In genomic region chr1:160797861-160798273, GRCh38 we compare ENCODE assay signal across 14 cellular contexts. TPM values are rescaled to one million over a fixed set of nuclear protein-coding genes. Genes with fewer than 3 reads are reported as not detected.
DNase-seq lines count a peak whose midpoint lies in the region; ATAC-seq and TF ChIP-seq lines count a peak whose summit lies in the region.
"Had no signal": no experiment of that assay in that cellular context is flagged by ENCODE, and none has a peak within 500 bp of the region (broad histone marks: within the 10 kb centered on the region; RNA-seq: fewer than 3 reads in every experiment).

No MANE protein-coding gene starts in this region.

- no peak for TF ChIP-seq CTCF in SK-N-SH (IDR thresholded peaks at IDR 0.05)

- H3K36me3 Mint-ChIP-seq in activated T-helper 17 cell treated with anti-CD3 and anti-CD28 coated beads, Interleukin-2, amount 50 U/mL, for 72 hours (ENCODE audit: low read depth), result peaks cover 14% of the 10 kb centered on the region
- H3K36me3 Mint-ChIP-seq in naive thymus-derived CD8-positive, alpha-beta T cell, result peaks cover 19 to 36% (median 30%) of the 10 kb centered on the region in 3 donors

- no peaks in the 10 kb centered on the region for H3K9me3 Mint-ChIP-seq in activated T-helper 17 cell treated with anti-CD3 and anti-CD28 coated beads, Interleukin-2, amount 50 U/mL, for 72 hours
- H3K9me3 Mint-ChIP-seq in naive thymus-derived CD8-positive, alpha-beta T cell, result no peaks in the 10 kb centered on the region

- no peaks in the 10 kb centered on the region; the same call in 1 of the 2 replicates for H3K27me3 ChIP-seq in SK-N-SH (ENCODE audit: insufficient read depth)

- H3K4me1 ChIP-seq in SK-N-SH (ENCODE audit: control insufficient read depth in 1 of 2, insufficient read depth in 2 of 2, low read depth in 1 of 2, low read length in 1 of 2), result no peaks in the 10 kb centered on the region
- H3K4me1 ChIP-seq: parathyroid adenoma had no signal

- H3K9me3 ChIP-seq in SK-N-SH, result no peaks in the 10 kb centered on the region

- no peak overlapping the region for H3K27ac ChIP-seq in SK-N-SH (ENCODE audit: low read depth in 2 of 2, low read length in 1 of 2)
- H3K27ac ChIP-seq: parathyroid adenoma had no signal

- no peak for TF ChIP-seq RAD21 in SK-N-SH (IDR thresholded peaks at IDR 0.05; ENCODE audit: low read length)

- CTCF ChIA-PET in SK-N-SH (lab: Yijun Ruan, JAX), result interaction anchor here (1.3 kb wide), 1 partner anchor 20 kb away, joined by 4 read pairs; no protein-coding TSS in a partner anchor

- TF ChIP-seq EP300 in SK-N-SH (IDR thresholded peaks at IDR 0.05; ENCODE audit: borderline replicate concordance in 1 of 2, low read depth in 1 of 2, low read length in 1 of 2), result no peak

- H2AFZ ChIP-seq in SK-N-SH (ENCODE audit: low read depth), result no peak overlapping the region
- H2AFZ ChIP-seq: parathyroid adenoma had no signal

- H3K9me2 ChIP-seq in SK-N-SH, result no peaks in the 10 kb centered on the region

- no peaks in the 10 kb centered on the region for H3F3A ChIP-seq in SK-N-SH (replicated peaks; ENCODE audit: insufficient read depth)

- no peak overlapping the region for H3K9ac ChIP-seq in SK-N-SH
- H3K9ac ChIP-seq: parathyroid adenoma had no signal

- no peaks in the 10 kb centered on the region for H3K36me3 ChIP-seq in SK-N-SH (replicated peaks in 1 of 2; ENCODE audit: control insufficient read depth in 1 of 2, insufficient read depth in 2 of 2, low read length in 1 of 2)

- no peaks in the 10 kb centered on the region for H3K79me2 ChIP-seq in SK-N-SH (ENCODE audit: insufficient read depth)
- H3K79me2 ChIP-seq: parathyroid adenoma had no signal

- no peaks in the 10 kb centered on the region for H4K20me1 ChIP-seq in SK-N-SH (ENCODE audit: insufficient read depth)

- H3K4me1 Mint-ChIP-seq in activated T-helper 17 cell treated with anti-CD3 and anti-CD28 coated beads, Interleukin-2, amount 50 U/mL, for 72 hours, result peaks cover 65% of the 10 kb centered on the region
- H3K4me1 Mint-ChIP-seq in naive thymus-derived CD8-positive, alpha-beta T cell, result peaks cover 36 to 77% (median 56%) of the 10 kb centered on the region in 4 donors

- H3K27ac Mint-ChIP-seq in activated T-helper 17 cell treated with anti-CD3 and anti-CD28 coated beads, Interleukin-2, amount 50 U/mL, for 72 hours, result peak overlapping the region; percentile 82
- peak overlapping the region; percentile 92 to 99 (median 98) for H3K27ac Mint-ChIP-seq in naive thymus-derived CD8-positive, alpha-beta T cell

- no peak overlapping the region for H3K4me2 ChIP-seq in SK-N-SH

- no peak overlapping the region for H3K4me3 ChIP-seq in SK-N-SH (ENCODE audit: low read depth in 2 of 2, low read length in 1 of 2)

- intact Hi-C loops in posterior cingulate gyrus (cut with DNase I), result no loop called here

- POLR2A ChIA-PET in naive thymus-derived CD8-positive, alpha-beta T cell (lab: Charles Lee), result interaction anchor here (0.5 to 6.1 kb wide), 20 partner anchors 9 to 272 kb away, joined by 3 to 65 read pairs (median 4); partner anchors contain the start of genes ARHGAP30, CD48, TSTD1 and USF1
- POLR2A ChIA-PET in SK-N-SH (lab: Yijun Ruan, JAX), result no interaction called here

- H3K27me3 Mint-ChIP-seq in activated T-helper 17 cell treated with anti-CD3 and anti-CD28 coated beads, Interleukin-2, amount 50 U/mL, for 72 hours, result no peaks in the 10 kb centered on the region
- H3K27me3 Mint-ChIP-seq in naive thymus-derived CD8-positive, alpha-beta T cell, result no peaks in the 10 kb centered on the region

- ATAC-seq in activated T-helper 17 cell treated with anti-CD3 and anti-CD28 coated beads, Interleukin-2, amount 50 U/mL, for 72 hours (replicated peaks), result peak; percentile 40
- peak; percentile 44 to 52 for ATAC-seq in naive thymus-derived CD8-positive, alpha-beta T cell

- H3K4me3 Mint-ChIP-seq in activated T-helper 17 cell treated with anti-CD3 and anti-CD28 coated beads, Interleukin-2, amount 50 U/mL, for 72 hours, result peak overlapping the region; percentile 83
- H3K4me3 Mint-ChIP-seq in naive thymus-derived CD8-positive, alpha-beta T cell, result peak overlapping the region; percentile 86 to 99 (median 96)

- 1% methylated on average over 4 of the region's 4 CpGs for WGBS in SK-N-SH (ENCODE audit: low lambda C conversion rate)

- DNase-seq in activated gamma-delta T cell treated with Interleukin-2 at 50 U/mL for 16 hours (peak; percentile 71), activated gamma-delta T cell (lab: John Stamatoyannopoulos, UW) (no peak), posterior cingulate gyrus (no peak), SK-N-SH (no peak), ecto neural progenitor cell (ENCODE audit: low spot score) (no peak), RKO (ENCODE audit: low spot score) (no peak)
- peak; percentile 29 to 83 (median 64) for DNase-seq in naive thymus-derived CD8-positive, alpha-beta T cell
- DNase-seq: NCI-H226, substantia nigra had no signal

TF ChIP-seq in SK-N-SH, 30 proteins besides CTCF, POLR2A, EP300 and RAD21 (continues in another document):
- TF ChIP-seq MXI1 (IDR thresholded peaks at IDR 0.05; ENCODE audit: low read depth, low read length) (no peak), MEF2A (IDR thresholded peaks at IDR 0.05; ENCODE audit: borderline replicate concordance, low read depth) (no peak), NFIC (IDR thresholded peaks at IDR 0.05; ENCODE audit: borderline replicate concordance) (no peak), RFX5 (IDR thresholded peaks at IDR 0.05; ENCODE audit: low read length) (no peak), TEAD4 (IDR thresholded peaks at IDR 0.05; ENCODE audit: borderline replicate concordance, insufficient read depth) (no peak), USF2 (IDR thresholded peaks at IDR 0.05; ENCODE audit: borderline replicate concordance, low read depth, low read length) (no peak), FOXM1 (IDR thresholded peaks at IDR 0.05; ENCODE audit: low read depth) (no peak), SMC3 (IDR thresholded peaks at IDR 0.05; ENCODE audit: low read depth, low read length) (no peak), RCOR1 (IDR thresholded peaks at IDR 0.05; ENCODE audit: low read length) (no peak), FOXJ3 (CRISPR knock-in tag; IDR thresholded peaks at IDR 0.05) (no peak), SIN3A (IDR thresholded peaks at IDR 0.05; ENCODE audit: borderline replicate concordance, low read depth, low read length) (no peak), ELF1 (IDR thresholded peaks at IDR 0.05) (no peak), RXRA (IDR thresholded peaks at IDR 0.05; ENCODE audit: borderline replicate concordance, low read depth) (no peak)
- TF ChIP-seq, protein P1, sequence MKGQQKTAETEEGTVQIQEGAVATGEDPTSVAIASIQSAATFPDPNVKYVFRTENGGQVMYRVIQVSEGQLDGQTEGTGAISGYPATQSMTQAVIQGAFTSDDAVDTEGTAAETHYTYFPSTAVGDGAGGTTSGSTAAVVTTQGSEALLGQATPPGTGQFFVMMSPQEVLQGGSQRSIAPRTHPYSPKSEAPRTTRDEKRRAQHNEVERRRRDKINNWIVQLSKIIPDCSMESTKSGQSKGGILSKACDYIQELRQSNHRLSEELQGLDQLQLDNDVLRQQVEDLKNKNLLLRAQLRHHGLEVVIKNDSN (IDR thresholded peaks at IDR 0.05; ENCODE audit: borderline replicate concordance, low read depth), result no peak
- TF ChIP-seq, protein P2, sequence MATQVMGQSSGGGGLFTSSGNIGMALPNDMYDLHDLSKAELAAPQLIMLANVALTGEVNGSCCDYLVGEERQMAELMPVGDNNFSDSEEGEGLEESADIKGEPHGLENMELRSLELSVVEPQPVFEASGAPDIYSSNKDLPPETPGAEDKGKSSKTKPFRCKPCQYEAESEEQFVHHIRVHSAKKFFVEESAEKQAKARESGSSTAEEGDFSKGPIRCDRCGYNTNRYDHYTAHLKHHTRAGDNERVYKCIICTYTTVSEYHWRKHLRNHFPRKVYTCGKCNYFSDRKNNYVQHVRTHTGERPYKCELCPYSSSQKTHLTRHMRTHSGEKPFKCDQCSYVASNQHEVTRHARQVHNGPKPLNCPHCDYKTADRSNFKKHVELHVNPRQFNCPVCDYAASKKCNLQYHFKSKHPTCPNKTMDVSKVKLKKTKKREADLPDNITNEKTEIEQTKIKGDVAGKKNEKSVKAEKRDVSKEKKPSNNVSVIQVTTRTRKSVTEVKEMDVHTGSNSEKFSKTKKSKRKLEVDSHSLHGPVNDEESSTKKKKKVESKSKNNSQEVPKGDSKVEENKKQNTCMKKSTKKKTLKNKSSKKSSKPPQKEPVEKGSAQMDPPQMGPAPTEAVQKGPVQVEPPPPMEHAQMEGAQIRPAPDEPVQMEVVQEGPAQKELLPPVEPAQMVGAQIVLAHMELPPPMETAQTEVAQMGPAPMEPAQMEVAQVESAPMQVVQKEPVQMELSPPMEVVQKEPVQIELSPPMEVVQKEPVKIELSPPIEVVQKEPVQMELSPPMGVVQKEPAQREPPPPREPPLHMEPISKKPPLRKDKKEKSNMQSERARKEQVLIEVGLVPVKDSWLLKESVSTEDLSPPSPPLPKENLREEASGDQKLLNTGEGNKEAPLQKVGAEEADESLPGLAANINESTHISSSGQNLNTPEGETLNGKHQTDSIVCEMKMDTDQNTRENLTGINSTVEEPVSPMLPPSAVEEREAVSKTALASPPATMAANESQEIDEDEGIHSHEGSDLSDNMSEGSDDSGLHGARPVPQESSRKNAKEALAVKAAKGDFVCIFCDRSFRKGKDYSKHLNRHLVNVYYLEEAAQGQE (IDR thresholded peaks at IDR 0.05; ENCODE audit: low read depth, low read length), result no peak

RNA-seq across cellular contexts. Expression of gene LY9, which starts 1.9 kb away (rescaled TPM):
- total RNA-seq in activated T-helper 17 cell treated with anti-CD3 and anti-CD28 coated beads, Interleukin-2, amount 50 U/mL, for 72 hours, result 1 to 10 TPM; 1.9 to 3.2 TPM
- 100 to 1,000 TPM; 150 to 156 TPM for total RNA-seq in naive thymus-derived CD8-positive, alpha-beta T cell
- polyA plus RNA-seq in naive thymus-derived CD8-positive, alpha-beta T cell, result 100 to 1,000 TPM; 167 to 223 (median 189) TPM
- not detected in 2 replicates for polyA plus RNA-seq in SK-N-SH (2012; rRNA removed)
- polyA plus RNA-seq in SK-N-SH (2012; cell fraction: cytosol; rRNA removed), result not detected in 2 replicates
- not detected in 2 replicates for polyA plus RNA-seq in SK-N-SH (2012; cell fraction: nucleus; rRNA removed)
- total RNA-seq: A673, dermis microvascular lymphatic vessel endothelial cell, H1 had no signal
- polyA plus RNA-seq: H1 had no signal

RNA-seq across cellular contexts. Expression of gene SLAMF7, which starts 58.8 kb away (rescaled TPM):
- total RNA-seq in activated T-helper 17 cell treated with anti-CD3 and anti-CD28 coated beads, Interleukin-2, amount 50 U/mL, for 72 hours, result 10 to 100 TPM in 1 of 2 donors, 1 to 10 TPM in 1; 4.5 to 15.0 TPM
- 1 to 10 TPM; 4.5 to 6.2 TPM for total RNA-seq in naive thymus-derived CD8-positive, alpha-beta T cell
- 100 to 1,000 TPM in 1 of 3 donors, 1 to 10 TPM in 2; 3.8 to 102 (median 4.0) TPM for polyA plus RNA-seq in naive thymus-derived CD8-positive, alpha-beta T cell
- polyA plus RNA-seq in SK-N-SH (2012; rRNA removed), result not detected in 2 replicates
- polyA plus RNA-seq in SK-N-SH (2012; cell fraction: cytosol; rRNA removed), result not detected in 2 replicates
- polyA plus RNA-seq in SK-N-SH (2012; cell fraction: nucleus; rRNA removed), result not detected in 2 replicates
- total RNA-seq: A673, dermis microvascular lymphatic vessel endothelial cell, H1 had no signal
- polyA plus RNA-seq: H1 had no signal

Comparison
In these comparisons a context has a peak if more than half of its experiments do, and no peak if none do; other contexts are left out.
1. DNase-seq: peak in activated gamma-delta T cell treated with Interleukin-2 at 50 U/mL for 16 hours (single experiment) and naive thymus-derived CD8-positive, alpha-beta T cell (10 of 10); none in activated gamma-delta T cell (single experiment), posterior cingulate gyrus (0 of 10), SK-N-SH (single experiment), ecto neural progenitor cell (single experiment) and RKO (single experiment).
2. RNA of gene LY9, which starts 1.9 kb away (total RNA-seq): 150 to 156 TPM in naive thymus-derived CD8-positive, alpha-beta T cell; 1.9 to 3.2 TPM in activated T-helper 17 cell treated with anti-CD3 and anti-CD28 coated beads, Interleukin-2, amount 50 U/mL, for 72 hours; every median in the first group is over 10 times any median in the second.